In genomic region chr15:77720617-77721016, GRCh38 we compare ENCODE assay signal across 18 cellular contexts.
DNase-seq lines count a peak whose midpoint lies in the region; ATAC-seq, FAIRE-seq and TF ChIP-seq lines count a peak whose summit lies in the region.
"Had no signal": no experiment of that assay in that cellular context is flagged by ENCODE, and none has a peak within 500 bp of the region (broad histone marks: within the 10 kb centered on the region; RNA-seq: fewer than 3 reads in every experiment).

No MANE protein-coding gene starts in this region.

- TF ChIP-seq EP300 in SK-N-SH (IDR thresholded peaks at IDR 0.05; ENCODE audit: borderline replicate concordance in 1 of 2, low read depth in 1 of 2, low read length in 1 of 2): no peak
- TF ChIP-seq EP300 in H1 (IDR thresholded peaks at IDR 0.05; ENCODE audit: borderline replicate concordance in 1 of 2, low read depth in 2 of 2, low read length in 2 of 2): no peak

- no peak overlapping the region for H3K4me2 ChIP-seq in SK-N-SH
- no peak overlapping the region for H3K4me2 ChIP-seq in H1 (ENCODE audit: insufficient read depth in 1 of 2, low read depth in 2 of 2, low read length in 2 of 2)
- H3K4me2 ChIP-seq: KMS-11, PC-9 had no signal

- H3K4me1 ChIP-seq in SK-N-SH (ENCODE audit: control insufficient read depth in 1 of 2, insufficient read depth in 2 of 2, low read depth in 1 of 2, low read length in 1 of 2) (peaks cover 0 to 8% of the 10 kb centered on the region in 2 experiments; a peak in 2 of 4 replicates), SJCRH30 (no peaks in the 10 kb centered on the region), H1 (replicated peaks in 1 of 4; ENCODE audit: control insufficient read depth in 3 of 4, insufficient read depth in 4 of 4, low read length in 3 of 4) (peaks cover 0 to 2% (median 0%) of the 10 kb centered on the region in 4 experiments; a peak in 1 of 7 replicates)

- H3K9me3 ChIP-seq in SK-N-SH: no peaks in the 10 kb centered on the region
- H3K9me3 ChIP-seq in SJCRH30 (replicated peaks): no peaks in the 10 kb centered on the region
- H3K9me3 ChIP-seq in H1 (ENCODE audit: insufficient read depth in 2 of 2, low read depth in 1 of 2, low read length in 1 of 2): no peaks in the 10 kb centered on the region

- H2AFZ ChIP-seq in SK-N-SH (ENCODE audit: low read depth) (no peak overlapping the region), H1 (ENCODE audit: low read length) (no peak overlapping the region)
- H2AFZ ChIP-seq: PC-9 had no signal

- H2BK12ac ChIP-seq in H1 (ENCODE audit: low read depth, low read length): peak overlapping the region; percentile 80; the same call in 1 of the 2 replicates

- no peak overlapping the region; the same call in 1 of the 2 replicates for H2BK20ac ChIP-seq in H1 (ENCODE audit: low read length)

- no peak overlapping the region for H3K56ac ChIP-seq in H1 (replicated peaks; ENCODE audit: insufficient read length, low read depth, low read length)

- CTCF ChIA-PET in SK-N-SH (lab: Yijun Ruan, JAX): interaction anchor here (1.0 to 1.2 kb wide), 2 partner anchors 54 to 64 kb away, joined by 3 read pairs; no protein-coding TSS in a partner anchor
- CTCF ChIA-PET in H1 (lab: Charles Lee; ENCODE audit: partially characterized antibody): interaction anchor here (0.7 to 2.5 kb wide), 10 partner anchors 8 to 146 kb away, joined by 3 to 9 read pairs (median 4); no protein-coding TSS in a partner anchor

- no peak overlapping the region for H3K27ac Mint-ChIP-seq in activated T-helper 1 cell treated with anti-CD3 and anti-CD28 coated beads, Interleukin-12 subunit alpha, Interleukin-12 subunit beta, Interleukin-2, Interleukin-4 antibody, amounts not matched to agents 30 ng/mL and 10 ng/mL and 1 ng/mL, durations not matched to agents 14 hours and 24 hours and 36 hours
- H3K27ac Mint-ChIP-seq: CD4-positive, alpha-beta T cell; HFFc6 had no signal

- H2BK15ac ChIP-seq in H1 (ENCODE audit: low read length): no peak overlapping the region

- H3K23ac ChIP-seq in H1 (ENCODE audit: insufficient read length): no peak overlapping the region

- no peaks in the 10 kb centered on the region for H3K23me2 ChIP-seq in H1 (ENCODE audit: low read depth, low read length)

- no peaks in the 10 kb centered on the region for H3K36me3 Mint-ChIP-seq in activated T-helper 1 cell treated with anti-CD3 and anti-CD28 coated beads, Interleukin-12 subunit alpha, Interleukin-12 subunit beta, Interleukin-2, Interleukin-4 antibody, amounts not matched to agents 30 ng/mL and 10 ng/mL and 1 ng/mL, durations not matched to agents 14 hours and 24 hours and 36 hours (ENCODE audit: low read depth)

- TF ChIP-seq RAD21 in SK-N-SH (IDR thresholded peaks at IDR 0.05; ENCODE audit: low read length) (no peak), H1 (IDR thresholded peaks at IDR 0.05 in 1 of 2, conservative IDR thresholded peaks at IDR 0.05 in 1 of 2; ENCODE audit: low read depth in 2 of 2, low read length in 2 of 2) (no peak)

- TF ChIP-seq POLR2A in H1 (IDR thresholded peaks at IDR 0.05; ENCODE audit: control extremely low read depth in 1 of 2, low read depth in 2 of 2, low read length in 2 of 2): no peak

- H4K5ac ChIP-seq in H1 (ENCODE audit: insufficient read length, low read depth, low read length): no peak overlapping the region

- no peak overlapping the region for H3K18ac ChIP-seq in H1 (ENCODE audit: extremely low read depth, low read length)

- no peaks in the 10 kb centered on the region for H3K9me3 Mint-ChIP-seq in activated T-helper 1 cell treated with anti-CD3 and anti-CD28 coated beads, Interleukin-12 subunit alpha, Interleukin-12 subunit beta, Interleukin-2, Interleukin-4 antibody, amounts not matched to agents 30 ng/mL and 10 ng/mL and 1 ng/mL, durations not matched to agents 14 hours and 24 hours and 36 hours
- H3K9me3 Mint-ChIP-seq: CD4-positive, alpha-beta T cell; HFFc6 had no signal

- TF ChIP-seq CTCF in SK-N-SH (IDR thresholded peaks at IDR 0.05): no peak
- TF ChIP-seq CTCF in H1 (IDR thresholded peaks at IDR 0.05; ENCODE audit: control extremely low read depth in 1 of 3, insufficient read depth in 1 of 3, low read depth in 1 of 3, low read length in 3 of 3): no peak

- H3K14ac ChIP-seq in H1 (ENCODE audit: insufficient read length): no peak overlapping the region

- DNase-seq in SK-N-SH (peak; percentile 61), SJCRH30 (peak; percentile 22 to 40), H1 (ENCODE audit: low read depth in 1 of 2, low spot score in 2 of 2) (no peak), retina (peak; percentile 56), NCI-H446 treated with DMSO at 0.1 percent for 48 hours (lab: John Stamatoyannopoulos, UW) (no peak)
- no peak for DNase-seq in activated T-cell treated with anti-CD3 and anti-CD28 coated beads, Interleukin-2, amount 50 U/mL, for 48 hours
- DNase-seq in activated T-helper 1 cell treated with anti-CD3 and anti-CD28 coated beads, Interleukin-12 subunit alpha, Interleukin-12 subunit beta, Interleukin-2, Interleukin-4 antibody, amounts not matched to agents 30 ng/mL and 10 ng/mL and 1 ng/mL, durations not matched to agents 14 hours and 24 hours and 36 hours (ENCODE audit: low spot score): no peak
- DNase-seq: AML-193; CD4-positive, alpha-beta T cell; GOT3; HFFc6; NCI-H1092 treated with DMSO at 0.1 percent for 48 hours; NCI-H1930; NCI-H526 treated with DMSO at 0.1 percent for 48 hours; PC-9 had no signal

- H3F3A ChIP-seq in SK-N-SH (replicated peaks; ENCODE audit: insufficient read depth): no peaks in the 10 kb centered on the region

- no peak overlapping the region for H2AK5ac ChIP-seq in H1 (ENCODE audit: low read depth, low read length)

- no peak overlapping the region for H2BK120ac ChIP-seq in H1 (replicated peaks; ENCODE audit: low read depth, low read length)

- no peak overlapping the region for H3K4ac ChIP-seq in H1 (replicated peaks; ENCODE audit: insufficient read length, low read depth, low read length)

- no peaks in the 10 kb centered on the region for H3K79me2 ChIP-seq in SK-N-SH (ENCODE audit: insufficient read depth)
- no peaks in the 10 kb centered on the region for H3K79me2 ChIP-seq in H1 (ENCODE audit: control insufficient read depth in 1 of 2, insufficient read depth in 2 of 2, low read length in 2 of 2)

- H3K4me3 Mint-ChIP-seq in activated T-helper 1 cell treated with anti-CD3 and anti-CD28 coated beads, Interleukin-12 subunit alpha, Interleukin-12 subunit beta, Interleukin-2, Interleukin-4 antibody, amounts not matched to agents 30 ng/mL and 10 ng/mL and 1 ng/mL, durations not matched to agents 14 hours and 24 hours and 36 hours: no peak overlapping the region
- H3K4me3 Mint-ChIP-seq: CD4-positive, alpha-beta T cell; HFFc6 had no signal

- H3K27ac ChIP-seq in SK-N-SH (ENCODE audit: low read depth in 2 of 2, low read length in 1 of 2) (no peak overlapping the region), SJCRH30 (no peak overlapping the region), H1 (ENCODE audit: low read depth, low read length) (no peak overlapping the region)
- H3K27ac ChIP-seq: KMS-11, PC-9 had no signal

- H3K36me3 ChIP-seq in SK-N-SH (replicated peaks in 1 of 2; ENCODE audit: control insufficient read depth in 1 of 2, insufficient read depth in 2 of 2, low read length in 1 of 2) (no peaks in the 10 kb centered on the region), SJCRH30 (no peaks in the 10 kb centered on the region), H1 (ENCODE audit: control insufficient read depth in 2 of 4, insufficient read depth in 4 of 4, low read length in 3 of 4) (no peaks in the 10 kb centered on the region)

- H3K79me1 ChIP-seq in H1 (ENCODE audit: low read depth, low read length): no peaks in the 10 kb centered on the region

- FAIRE-seq in H1 (lab: Jason Lieb, UNC): no peak
- FAIRE-seq: D721Med had no signal

- no peak overlapping the region for H3K9ac ChIP-seq in SK-N-SH
- H3K9ac ChIP-seq in H1 (replicated peaks in 1 of 4; ENCODE audit: extremely low read depth in 1 of 4, low read depth in 3 of 4, low read length in 3 of 4): no peak overlapping the region
- H3K9ac ChIP-seq: KMS-11 had no signal

- H3K27me3 Mint-ChIP-seq in activated T-helper 1 cell treated with anti-CD3 and anti-CD28 coated beads, Interleukin-12 subunit alpha, Interleukin-12 subunit beta, Interleukin-2, Interleukin-4 antibody, amounts not matched to agents 30 ng/mL and 10 ng/mL and 1 ng/mL, durations not matched to agents 14 hours and 24 hours and 36 hours (ENCODE audit: insufficient read depth): peaks cover 6% of the 10 kb centered on the region

- intact Hi-C loops in activated T-helper 1 cell treated with anti-CD3 and anti-CD28 coated beads, Interleukin-12 subunit alpha, Interleukin-12 subunit beta, Interleukin-2, Interleukin-4 antibody, amounts not matched to agents 30 ng/mL and 10 ng/mL and 1 ng/mL, durations not matched to agents 14 hours and 24 hours and 36 hours (cut with micrococcal nuclease): no loop called here

- H4K91ac ChIP-seq in H1 (replicated peaks; ENCODE audit: insufficient read length, low read length): no peak overlapping the region

- no peaks in the 10 kb centered on the region for H3K9me2 ChIP-seq in SK-N-SH

- POLR2A ChIA-PET in SK-N-SH (lab: Yijun Ruan, JAX): no interaction called here
- POLR2A ChIA-PET in H1 (lab: Charles Lee; ENCODE audit: partially characterized antibody): interaction anchor here (1.2 kb wide), 1 partner anchor 33 kb away, joined by 3 read pairs; no protein-coding TSS in a partner anchor

- H2BK5ac ChIP-seq in H1 (ENCODE audit: low read depth, low read length): no peak overlapping the region

- H3K4me3 ChIP-seq in SK-N-SH (ENCODE audit: low read depth in 2 of 2, low read length in 1 of 2) (no peak overlapping the region), SJCRH30 (no peak overlapping the region), H1 (ENCODE audit: extremely low read depth in 1 of 4, insufficient read depth in 2 of 4, low read depth in 3 of 4, low read length in 4 of 4) (no peak overlapping the region)
- H3K4me3 ChIP-seq: PC-9 had no signal

- no peak for ATAC-seq in SK-N-SH treated with all-trans-retinoic acid at 6 μM for 48 hours

- 69% methylated on average over 9 of the region's 9 CpGs for WGBS in SK-N-SH (ENCODE audit: low lambda C conversion rate)
- 86% methylated on average over 9 of the region's 9 CpGs; no CpG with 5 or more reads in 1 of the 2 experiments for WGBS in H1 (ENCODE audit: extremely low coverage in 1 of 2, insufficient coverage in 1 of 2, insufficient read length in 1 of 2, insufficient replicate concordance in 2 of 2, low coverage in 1 of 2, low lambda C conversion rate in 2 of 2, missing lambda C conversion rate in 1 of 2), 2 experiments

- H3K27me3 ChIP-seq in SK-N-SH (ENCODE audit: insufficient read depth) (no peaks in the 10 kb centered on the region; the same call in none of the 2 replicates), SJCRH30 (peaks cover 8% of the 10 kb centered on the region), H1 (replicated peaks in 1 of 4; ENCODE audit: control insufficient read depth in 3 of 4, extremely low read depth in 1 of 4, insufficient read depth in 3 of 4, low read length in 3 of 4) (no peaks in the 10 kb centered on the region)

- no peaks in the 10 kb centered on the region for H4K20me1 ChIP-seq in SK-N-SH (ENCODE audit: insufficient read depth)
- H4K20me1 ChIP-seq in H1 (replicated peaks in 1 of 2; ENCODE audit: control insufficient read depth in 1 of 2, insufficient read depth in 2 of 2, low read length in 2 of 2): no peaks in the 10 kb centered on the region

- no peaks in the 10 kb centered on the region for H3K4me1 Mint-ChIP-seq in activated T-helper 1 cell treated with anti-CD3 and anti-CD28 coated beads, Interleukin-12 subunit alpha, Interleukin-12 subunit beta, Interleukin-2, Interleukin-4 antibody, amounts not matched to agents 30 ng/mL and 10 ng/mL and 1 ng/mL, durations not matched to agents 14 hours and 24 hours and 36 hours (ENCODE audit: low read depth)

- no peak overlapping the region for H4K8ac ChIP-seq in H1 (ENCODE audit: extremely low read depth, insufficient read depth, low read length)

Comparison
In these comparisons a context has a peak if more than half of its experiments do, and no peak if none do; other contexts are left out.
1. DNase-seq: peak in SK-N-SH (single experiment), SJCRH30 (2 of 2) and retina (single experiment); none in H1 (0 of 2), NCI-H446 treated with DMSO at 0.1 percent for 48 hours (single experiment), activated T-cell treated with anti-CD3 and anti-CD28 coated beads, Interleukin-2, amount 50 U/mL, for 48 hours (0 of 2) and activated T-helper 1 cell treated with anti-CD3 and anti-CD28 coated beads, Interleukin-12 subunit alpha, Interleukin-12 subunit beta, Interleukin-2, Interleukin-4 antibody, amounts not matched to agents 30 ng/mL and 10 ng/mL and 1 ng/mL, durations not matched to agents 14 hours and 24 hours and 36 hours (single experiment).